ENCODE assay signal across 18 cellular contexts in the genomic region with DNA sequence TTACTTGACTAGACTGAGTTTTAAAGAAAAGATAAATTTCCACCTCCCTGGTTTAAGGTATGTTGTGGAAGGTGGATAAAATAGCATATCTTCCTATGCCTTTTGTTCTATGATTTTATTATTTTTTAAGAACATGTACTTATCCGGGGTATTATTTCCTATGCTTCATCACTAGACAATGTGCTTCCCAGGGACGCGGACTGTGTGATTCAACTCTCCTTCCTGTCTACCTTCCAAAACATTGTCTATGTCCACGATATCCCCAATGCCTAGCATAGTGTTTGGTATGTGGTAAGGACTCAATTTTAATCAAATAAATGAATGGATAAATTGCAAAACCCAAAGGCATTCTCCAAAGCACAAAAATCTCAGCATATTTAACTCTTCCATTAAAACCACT.
"Had no signal": no experiment of that assay in that cellular context is flagged by ENCODE, and none has a peak within 500 bp of the region (broad histone marks: within the 10 kb centered on the region; RNA-seq: fewer than 3 reads in every experiment).

No MANE protein-coding gene starts in this region.

- H3K36me3 Mint-ChIP-seq: immature natural killer cell; naive thymus-derived CD4-positive, alpha-beta T cell had no signal

- ATAC-seq: left colon; naive thymus-derived CD4-positive, alpha-beta T cell; right cardiac atrium had no signal

- H3K36me3 ChIP-seq: esophagus muscularis mucosa, stomach, thoracic aorta, transverse colon had no signal

- H3K27me3 ChIP-seq: esophagus muscularis mucosa had no signal

- DNase-seq: effector CD4-positive, alpha-beta T cell; foreskin fibroblast; immature natural killer cell; left colon; mammary epithelial cell; naive thymus-derived CD4-positive, alpha-beta T cell; right cardiac atrium; small intestine; stimulated activated CD4-positive, alpha-beta T cell treated with anti-CD3 and anti-CD28 coated beads, Interleukin-12 subunit alpha, Interleukin-12 subunit beta, amount 100 ng/mL, for 4 hours; stimulated activated naive CD4-positive, alpha-beta T cell; stomach; substantia nigra; transverse colon had no signal

- H3K27ac ChIP-seq: epithelial cell of prostate, esophagus muscularis mucosa, stomach, thoracic aorta, transverse colon had no signal

- H3K4me3 ChIP-seq: esophagus muscularis mucosa, stomach, thoracic aorta, transverse colon had no signal

- H3K4me3 Mint-ChIP-seq: dendritic cell treated with granulocyte-macrophage colony-stimulating factor and Interleukin-4, amounts not matched to agents 40 ng/mL and 50 ng/mL, for 4 days; immature natural killer cell; naive thymus-derived CD4-positive, alpha-beta T cell; neural crest cell had no signal

- H3K27ac Mint-ChIP-seq: dendritic cell treated with granulocyte-macrophage colony-stimulating factor and Interleukin-4, amounts not matched to agents 40 ng/mL and 50 ng/mL, for 4 days; immature natural killer cell; naive thymus-derived CD4-positive, alpha-beta T cell had no signal

- H3K9me3 ChIP-seq: esophagus muscularis mucosa, stomach, thoracic aorta, transverse colon had no signal

- H3K9me3 Mint-ChIP-seq: dendritic cell treated with granulocyte-macrophage colony-stimulating factor and Interleukin-4, amounts not matched to agents 40 ng/mL and 50 ng/mL, for 4 days; immature natural killer cell; neural crest cell had no signal
